ENCODE assay signal across 10 cellular contexts in genomic region chr14:36773136-36773540, GRCh38.
DNase-seq lines count a peak whose midpoint lies in the region; ATAC-seq and TF ChIP-seq lines count a peak whose summit lies in the region.
"Had no signal": no experiment of that assay in that cellular context is flagged by ENCODE, and none has a peak within 500 bp of the region (broad histone marks: within the 10 kb centered on the region; RNA-seq: fewer than 3 reads in every experiment).

No MANE protein-coding gene starts in this region.

- peak; percentile 56 for DNase-seq in NCI-H2029 (lab: John Stamatoyannopoulos, UW)
- DNase-seq in NCI-H2029 treated with DMSO at 0.1 percent for 48 hours (lab: John Stamatoyannopoulos, UW), result no peak
- peak; percentile 83 for DNase-seq in NCI-H345 (lab: John Stamatoyannopoulos, UW)
- peak in 1 of 2 donors; percentile 47 for DNase-seq in cardiac fibroblast (ENCODE audit: low read depth in 2 of 2)
- DNase-seq in stromal cell of bone marrow (ENCODE audit: low read depth), result peak; percentile 17
- no peak for DNase-seq in KBM-7
- DNase-seq: activated CD4-positive, alpha-beta T cell treated with anti-CD3 and anti-CD28 coated beads, Interleukin-2, amount 50 U/mL, for 1 hour; left ventricle myocardium inferior had no signal

- H3K4me3 ChIP-seq in cardiac fibroblast (replicated peaks in 1 of 2; ENCODE audit: low read depth in 2 of 2, low read length in 2 of 2), result no peak overlapping the region
- H3K4me3 ChIP-seq: left ventricle myocardium inferior had no signal

- TF ChIP-seq CTCF in cardiac fibroblast (IDR thresholded peaks at IDR 0.05; ENCODE audit: low read depth, low read length), result peak; percentile 4

- ATAC-seq in HG02970 (IDR thresholded peaks at IDR 0.05; ENCODE audit: low FRiP score, unreplicated experiment) (no peak), GM21423 (IDR thresholded peaks at IDR 0.05; ENCODE audit: unreplicated experiment) (no peak)

- in situ Hi-C loops in KBM-7 (cut with MboI; ENCODE audit: low pct_unique_long_range_greater_than_20kb, low sequenced_read_pairs), result no loop called here

Comparison
In these comparisons a context has a peak if more than half of its experiments do, and no peak if none do; other contexts are left out.
1. DNase-seq: peak in NCI-H2029 (single experiment), NCI-H345 (single experiment) and stromal cell of bone marrow (single experiment); none in NCI-H2029 treated with DMSO at 0.1 percent for 48 hours (single experiment) and KBM-7 (single experiment).